1 cellular context compared by ENCODE assay signal in genomic region chr11:76453248-76453647, GRCh38.
TF ChIP-seq lines count a peak whose summit lies in the region.

No MANE protein-coding gene starts in this region.

TF ChIP-seq in WTC11, 78 proteins besides CTCF, POLR2A, EP300 and RAD21 (continued from another document):
- no peak for TF ChIP-seq CDX4 (CRISPR knock-in tag; IDR thresholded peaks at IDR 0.05; ENCODE audit: borderline replicate concordance)
